ENCODE assay signal across 1 cellular context in genomic region chr18:35495821-35496368, GRCh38.
TF ChIP-seq lines count a peak whose summit lies in the region.

No MANE protein-coding gene starts in this region.

TF ChIP-seq in HepG2, 621 proteins besides CTCF, POLR2A, EP300 and RAD21:
- TF ChIP-seq MAFK (conservative IDR thresholded peaks at IDR 0.05 in 1 of 2, IDR thresholded peaks at IDR 0.05 in 1 of 2; ENCODE audit: low read length in 2 of 2) (peak; percentile 35 to 72; a peak in 3 of 4 replicates), ZMAT5 (CRISPR knock-in tag; IDR thresholded peaks at IDR 0.05; ENCODE audit: borderline replicate concordance, low read depth) (no peak), NONO (IDR thresholded peaks at IDR 0.05) (no peak), NONO (CRISPR knock-in tag; conservative IDR thresholded peaks at IDR 0.05) (no peak), MAFF (IDR thresholded peaks at IDR 0.05; ENCODE audit: low read depth, low read length) (peak; percentile 46), RCOR2 (CRISPR knock-in tag; IDR thresholded peaks at IDR 0.05) (no peak), RFX1 (IDR thresholded peaks at IDR 0.05) (no peak), ZFP82 (CRISPR knock-in tag; IDR thresholded peaks at IDR 0.05; ENCODE audit: borderline replicate concordance) (no peak), FLYWCH1 (CRISPR knock-in tag; IDR thresholded peaks at IDR 0.05) (no peak), JARID2 (CRISPR knock-in tag; IDR thresholded peaks at IDR 0.05; ENCODE audit: insufficient replicate concordance) (no peak), ZNF780A (CRISPR knock-in tag; IDR thresholded peaks at IDR 0.05) (no peak)
